ENCODE assay signal across 8 cellular contexts in the genomic region with DNA sequence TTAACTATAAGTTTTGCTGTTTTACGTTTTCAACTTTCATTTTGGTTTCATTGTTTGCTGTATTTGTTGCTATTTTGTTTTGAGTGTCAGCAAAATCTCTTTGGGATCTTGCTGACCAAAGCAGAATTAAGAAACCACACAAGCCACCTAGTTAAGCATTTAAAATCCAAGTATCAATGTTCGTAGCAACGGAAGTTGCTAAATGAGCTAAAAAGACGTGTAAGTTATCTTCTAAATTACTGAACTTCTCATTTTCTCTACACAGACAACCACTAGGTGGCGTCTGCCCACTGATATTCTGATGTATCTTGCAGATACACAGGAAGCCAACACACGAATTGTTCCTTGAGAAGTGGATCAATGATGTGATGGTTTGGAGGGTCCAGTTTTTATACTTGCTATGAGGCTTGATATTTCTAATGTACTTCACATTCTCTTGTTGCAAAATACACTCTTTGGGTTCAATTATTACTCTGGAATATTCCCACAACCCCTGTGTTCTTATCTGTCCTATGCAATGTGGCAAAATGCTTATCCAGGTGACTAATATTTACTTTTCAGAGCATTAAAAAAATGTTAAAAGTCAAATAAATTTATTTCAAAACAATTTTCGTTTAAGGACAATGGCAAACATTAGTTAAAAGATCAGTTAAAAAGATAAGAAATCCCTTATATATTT.
A peak's percentile ranks its signal among the peaks of the same experiment; 100 is the strongest.
DNase-seq lines count a peak whose midpoint lies in the region; ATAC-seq and TF ChIP-seq lines count a peak whose summit lies in the region.

No MANE protein-coding gene starts in this region.

- ATAC-seq in GM21367 (IDR thresholded peaks at IDR 0.05; ENCODE audit: unreplicated experiment), result peak; percentile 82
- peak; percentile 90 for ATAC-seq in HG03571 (IDR thresholded peaks at IDR 0.05; ENCODE audit: unreplicated experiment)

- no peaks in the 10 kb centered on the region for H3K79me2 ChIP-seq in OCI-LY1 (ENCODE audit: insufficient read depth, low read length)

- H3K4me1 ChIP-seq in OCI-LY1 (ENCODE audit: insufficient read depth, low read length, severe bottlenecking), result no peaks in the 10 kb centered on the region

- no peaks in the 10 kb centered on the region for H3K36me3 ChIP-seq in OCI-LY1 (ENCODE audit: insufficient read depth, low read length)

- H4K20me1 ChIP-seq in OCI-LY1 (ENCODE audit: insufficient read depth, low read length), result no peaks in the 10 kb centered on the region

- H3K27ac ChIP-seq in OCI-LY1 (ENCODE audit: low read depth, low read length, poor library complexity, severe bottlenecking), result no peak overlapping the region

- H3K9me3 ChIP-seq in OCI-LY1 (ENCODE audit: low read length), result no peaks in the 10 kb centered on the region

- H3K9me2 ChIP-seq in OCI-LY1 (ENCODE audit: low read depth, low read length), result no peaks in the 10 kb centered on the region

- DNase-seq in NOMO-1 treated with DMSO at 0.1 percent for 48 hours (lab: John Stamatoyannopoulos, UW; ENCODE audit: unreplicated experiment) (peak; percentile 65), NOMO-1 treated with dmso at 0.1 percent for 144 hours (lab: John Stamatoyannopoulos, UW; ENCODE audit: unreplicated experiment) (no peak), astrocyte of the hippocampus (ENCODE audit: low read depth, low spot score) (peak; percentile 81), islet precursor cell (peak; percentile 64)
- peak; percentile 35 to 48 for DNase-seq in stimulated activated CD4-positive, alpha-beta T cell treated with anti-CD3 and anti-CD28 coated beads, Interleukin-2, amount 100 ng/mL, for 24 hours

- no peak overlapping the region for H3K4me3 ChIP-seq in OCI-LY1 (ENCODE audit: low read depth, low read length, poor library complexity, severe bottlenecking)

- no peaks in the 10 kb centered on the region for H3K27me3 ChIP-seq in OCI-LY1 (ENCODE audit: insufficient read depth, low read length)

- no peak overlapping the region for H3K9ac ChIP-seq in OCI-LY1 (ENCODE audit: low read length)

- H2AFZ ChIP-seq in OCI-LY1 (ENCODE audit: low read length), result peak overlapping the region; percentile 91; the same call in 1 of the 2 replicates

- peak overlapping the region; percentile 58 for H3K4me2 ChIP-seq in OCI-LY1 (ENCODE audit: low read length)

- peak; percentile 85 for TF ChIP-seq CTCF in OCI-LY1 (IDR thresholded peaks at IDR 0.05; ENCODE audit: low read length)

- no peaks in the 10 kb centered on the region for H3F3A ChIP-seq in OCI-LY1 (ENCODE audit: insufficient read depth, low read length)
